In genomic region chr1:153995640-153996039, GRCh38 we compare ENCODE assay signal across 26 cellular contexts. TPM values are rescaled to one million over a fixed set of nuclear protein-coding genes. Genes with fewer than 3 reads are reported as not detected.
DNase-seq lines count a peak whose midpoint lies in the region; ATAC-seq, FAIRE-seq and TF ChIP-seq lines count a peak whose summit lies in the region.
"Had no signal": no experiment of that assay in that cellular context is flagged by ENCODE, and none has a peak within 500 bp of the region (broad histone marks: within the 10 kb centered on the region; RNA-seq: fewer than 3 reads in every experiment).

No MANE protein-coding gene starts in this region.

- H3K27me3 ChIP-seq in Caco-2 (replicated peaks; ENCODE audit: control insufficient read depth, insufficient read depth, low read length): no peaks in the 10 kb centered on the region
- no peaks in the 10 kb centered on the region for H3K27me3 ChIP-seq in naive thymus-derived CD4-positive, alpha-beta T cell (ENCODE audit: control insufficient read depth in 2 of 2, insufficient read depth in 2 of 2, low read length in 2 of 2)
- no peaks in the 10 kb centered on the region for H3K27me3 ChIP-seq in pancreas
- H3K27me3 ChIP-seq: Peyer's patch, upper lobe of left lung had no signal

- no peak for TF ChIP-seq CTCF in activated CD8-positive, alpha-beta T cell treated with anti-CD3 and anti-CD28 coated beads for 36 hours (IDR thresholded peaks at IDR 0.05)
- TF ChIP-seq CTCF in Caco-2 (IDR thresholded peaks at IDR 0.05; ENCODE audit: insufficient read depth in 1 of 2, low read depth in 1 of 2, low read length in 1 of 2, severe bottlenecking in 1 of 2, unreplicated experiment in 1 of 2) (no peak), pancreas (IDR thresholded peaks at IDR 0.05) (no peak), lower leg skin (IDR thresholded peaks at IDR 0.05) (no peak)

- H3K4me1 Mint-ChIP-seq in activated CD8-positive, alpha-beta T cell treated with anti-CD3 and anti-CD28 coated beads for 36 hours (ENCODE audit: low read depth): peaks cover 11% of the 10 kb centered on the region
- peaks cover 26% of the 10 kb centered on the region for H3K4me1 Mint-ChIP-seq in activated CD8-positive, alpha-beta T cell treated with anti-CD3 and anti-CD28 coated beads, Interleukin-2, amount 10 ng/mL, durations not matched to agents 7 days and 5 days (ENCODE audit: low read depth)
- H3K4me1 Mint-ChIP-seq in Caco-2 (ENCODE audit: low read depth, unreplicated experiment): peaks cover 23% of the 10 kb centered on the region
- H3K4me1 Mint-ChIP-seq in activated naive CD8-positive, alpha-beta T cell (ENCODE audit: low read depth): peaks cover 25% of the 10 kb centered on the region
- H3K4me1 Mint-ChIP-seq in naive thymus-derived CD4-positive, alpha-beta T cell: peaks cover 15 to 43% (median 26%) of the 10 kb centered on the region in 7 donors
- peaks cover 18% of the 10 kb centered on the region for H3K4me1 Mint-ChIP-seq in activated CD4-positive, alpha-beta T cell treated with anti-CD3 and anti-CD28 coated beads, Interleukin-2, amount 10 ng/mL, durations not matched to agents 24 days and 14 days

- H3K4me1 ChIP-seq in Caco-2 (peaks cover 11% of the 10 kb centered on the region), pancreas (peaks cover 11 to 17% (median 14%) of the 10 kb centered on the region in 3 donors)
- peaks cover 18 to 27% of the 10 kb centered on the region in 2 donors for H3K4me1 ChIP-seq in naive thymus-derived CD4-positive, alpha-beta T cell (ENCODE audit: control insufficient read depth in 2 of 2, insufficient read depth in 2 of 2, low read length in 2 of 2)

- no peaks in the 10 kb centered on the region for H3K27me3 Mint-ChIP-seq in activated CD8-positive, alpha-beta T cell treated with anti-CD3 and anti-CD28 coated beads for 36 hours
- no peaks in the 10 kb centered on the region for H3K27me3 Mint-ChIP-seq in activated CD8-positive, alpha-beta T cell treated with anti-CD3 and anti-CD28 coated beads, Interleukin-2, amount 10 ng/mL, durations not matched to agents 7 days and 5 days (ENCODE audit: low read depth)
- H3K27me3 Mint-ChIP-seq in Caco-2 (ENCODE audit: insufficient read depth, unreplicated experiment): peaks cover under 1% of the 10 kb centered on the region
- H3K27me3 Mint-ChIP-seq in activated naive CD8-positive, alpha-beta T cell: no peaks in the 10 kb centered on the region
- H3K27me3 Mint-ChIP-seq in naive thymus-derived CD4-positive, alpha-beta T cell: peaks cover 0 to under 1% (median 0%) of the 10 kb centered on the region in 5 donors
- H3K27me3 Mint-ChIP-seq in activated CD4-positive, alpha-beta T cell treated with anti-CD3 and anti-CD28 coated beads, Interleukin-2, amount 10 ng/mL, durations not matched to agents 24 days and 14 days: no peaks in the 10 kb centered on the region

- FAIRE-seq in pancreas (lab: Jason Lieb, UNC): no peak

- peaks cover 2% of the 10 kb centered on the region for H3K9me3 Mint-ChIP-seq in activated CD8-positive, alpha-beta T cell treated with anti-CD3 and anti-CD28 coated beads for 36 hours
- no peaks in the 10 kb centered on the region for H3K9me3 Mint-ChIP-seq in activated CD8-positive, alpha-beta T cell treated with anti-CD3 and anti-CD28 coated beads, Interleukin-2, amount 10 ng/mL, durations not matched to agents 7 days and 5 days (ENCODE audit: insufficient read depth)
- peaks cover 10% of the 10 kb centered on the region for H3K9me3 Mint-ChIP-seq in Caco-2 (ENCODE audit: unreplicated experiment)
- no peaks in the 10 kb centered on the region for H3K9me3 Mint-ChIP-seq in activated naive CD8-positive, alpha-beta T cell (ENCODE audit: low read depth)
- peaks cover 0 to 6% (median 0%) of the 10 kb centered on the region in 11 donors for H3K9me3 Mint-ChIP-seq in naive thymus-derived CD4-positive, alpha-beta T cell
- H3K9me3 Mint-ChIP-seq in activated CD4-positive, alpha-beta T cell treated with anti-CD3 and anti-CD28 coated beads, Interleukin-2, amount 10 ng/mL, durations not matched to agents 24 days and 14 days: no peaks in the 10 kb centered on the region
- H3K9me3 Mint-ChIP-seq: brain had no signal

- H3K9me3 ChIP-seq in Caco-2 (no peaks in the 10 kb centered on the region), pancreas (no peaks in the 10 kb centered on the region)
- H3K9me3 ChIP-seq in naive thymus-derived CD4-positive, alpha-beta T cell (ENCODE audit: control insufficient read depth in 2 of 3, low read length in 3 of 3): no peaks in the 10 kb centered on the region
- H3K9me3 ChIP-seq: Peyer's patch, prostate gland, upper lobe of left lung had no signal

- peaks cover 50% of the 10 kb centered on the region for H3K36me3 Mint-ChIP-seq in activated CD8-positive, alpha-beta T cell treated with anti-CD3 and anti-CD28 coated beads for 36 hours (ENCODE audit: low read depth)
- peaks cover 43% of the 10 kb centered on the region for H3K36me3 Mint-ChIP-seq in activated CD8-positive, alpha-beta T cell treated with anti-CD3 and anti-CD28 coated beads, Interleukin-2, amount 10 ng/mL, durations not matched to agents 7 days and 5 days (ENCODE audit: low read depth)
- H3K36me3 Mint-ChIP-seq in Caco-2 (ENCODE audit: insufficient read depth, unreplicated experiment): peaks cover 65% of the 10 kb centered on the region
- H3K36me3 Mint-ChIP-seq in activated naive CD8-positive, alpha-beta T cell: peaks cover 21% of the 10 kb centered on the region
- peaks cover 10 to 34% (median 29%) of the 10 kb centered on the region in 5 donors for H3K36me3 Mint-ChIP-seq in naive thymus-derived CD4-positive, alpha-beta T cell
- peaks cover 48% of the 10 kb centered on the region for H3K36me3 Mint-ChIP-seq in activated CD4-positive, alpha-beta T cell treated with anti-CD3 and anti-CD28 coated beads, Interleukin-2, amount 10 ng/mL, durations not matched to agents 24 days and 14 days (ENCODE audit: low read depth)

- 91 to 98% methylated on average over 11 of the region's 11 CpGs for WGBS in pancreas, 2 donors
- WGBS in lower leg skin, 2 donors: 95 to 96% methylated on average over 11 of the region's 11 CpGs

- POLR2A ChIA-PET in activated CD8-positive, alpha-beta T cell treated with anti-CD3 and anti-CD28 coated beads for 36 hours (lab: Charles Lee): interaction anchor here (0.8 to 12.7 kb wide), 8 partner anchors 9 to 189 kb away, joined by 3 to 237 read pairs (median 4); partner anchors contain the start of genes CREB3L4, JTB and NUP210L
- POLR2A ChIA-PET in activated CD8-positive, alpha-beta T cell treated with anti-CD3 and anti-CD28 coated beads, Interleukin-2, amount 10 ng/mL, durations not matched to agents 7 days and 5 days (lab: Charles Lee): interaction anchor here (1.3 kb wide), 1 partner anchor 159 kb away, joined by 3 read pairs; the partner anchor contains the start of gene NUP210L
- POLR2A ChIA-PET in Caco-2 (lab: Charles Lee): interaction anchor here (0.7 kb wide), 1 partner anchor 9 kb away, joined by 4 read pairs; the partner anchor contains the start of gene RAB13
- POLR2A ChIA-PET in naive thymus-derived CD4-positive, alpha-beta T cell (lab: Charles Lee): interaction anchor here (0.6 to 1.1 kb wide), 4 partner anchors 18 to 269 kb away, joined by 3 to 4 read pairs (median 4); partner anchors contain the start of gene JTB

- CTCF ChIA-PET in activated CD8-positive, alpha-beta T cell treated with anti-CD3 and anti-CD28 coated beads for 36 hours (lab: Charles Lee): interaction anchor here (1.9 kb wide), 1 partner anchor 9 kb away, joined by 9 read pairs; the partner anchor contains the start of gene RAB13
- CTCF ChIA-PET in activated CD8-positive, alpha-beta T cell treated with anti-CD3 and anti-CD28 coated beads, Interleukin-2, amount 10 ng/mL, durations not matched to agents 7 days and 5 days (lab: Charles Lee): interaction anchor here (1.2 kb wide), 1 partner anchor 10 kb away, joined by 5 read pairs; the partner anchor contains the start of gene RAB13
- CTCF ChIA-PET in Caco-2 (lab: Charles Lee): no interaction called here
- CTCF ChIA-PET in naive thymus-derived CD4-positive, alpha-beta T cell (lab: Charles Lee): interaction anchor here (0.7 kb wide), 1 partner anchor 1943 kb away, joined by 3 read pairs; no protein-coding TSS in a partner anchor

- intact Hi-C loops in activated CD8-positive, alpha-beta T cell treated with anti-CD3 and anti-CD28 coated beads for 36 hours (cut with micrococcal nuclease): loop anchor here (10.0 kb wide), 2 partner anchors 159 to 269 kb away; partner anchors contain the start of gene NUP210L
- intact Hi-C loops in Caco-2 (cut with micrococcal nuclease; ENCODE audit: unreplicated experiment) (no loop called here), pancreas (cut with DNase I) (no loop called here), lower leg skin (cut with DNase I; ENCODE audit: low total_unique reads) (no loop called here)
- intact Hi-C loops in naive thymus-derived CD4-positive, alpha-beta T cell (cut with micrococcal nuclease): loop anchor here in 1 of 2 donors (10.0 kb wide), 1 partner anchor 461 kb away; the partner anchor contains the start of gene S100A6
- intact Hi-C loops in activated CD4-positive, alpha-beta T cell treated with anti-CD3 and anti-CD28 coated beads, Interleukin-2, amount 10 ng/mL, durations not matched to agents 24 days and 14 days (cut with micrococcal nuclease): no loop called here

- no peak for ATAC-seq in activated CD8-positive, alpha-beta T cell treated with anti-CD3 and anti-CD28 coated beads for 36 hours
- no peak for ATAC-seq in activated CD8-positive, alpha-beta T cell treated with anti-CD3 and anti-CD28 coated beads, Interleukin-2, amount 10 ng/mL, durations not matched to agents 7 days and 5 days
- ATAC-seq in naive thymus-derived CD4-positive, alpha-beta T cell: no peak
- ATAC-seq in pancreas: no peak
- ATAC-seq: left cardiac atrium had no signal

- no peak overlapping the region for H3K4me3 Mint-ChIP-seq in activated CD8-positive, alpha-beta T cell treated with anti-CD3 and anti-CD28 coated beads for 36 hours
- H3K4me3 Mint-ChIP-seq in activated CD8-positive, alpha-beta T cell treated with anti-CD3 and anti-CD28 coated beads, Interleukin-2, amount 10 ng/mL, durations not matched to agents 7 days and 5 days: no peak overlapping the region
- peak overlapping the region; percentile 25 for H3K4me3 Mint-ChIP-seq in Caco-2 (ENCODE audit: unreplicated experiment)
- H3K4me3 Mint-ChIP-seq in activated naive CD8-positive, alpha-beta T cell: peak overlapping the region; percentile 62
- peak overlapping the region in 1 of 10 donors; percentile 51 for H3K4me3 Mint-ChIP-seq in naive thymus-derived CD4-positive, alpha-beta T cell
- no peak overlapping the region for H3K4me3 Mint-ChIP-seq in activated CD4-positive, alpha-beta T cell treated with anti-CD3 and anti-CD28 coated beads, Interleukin-2, amount 10 ng/mL, durations not matched to agents 24 days and 14 days

- no TSS peak for BruUV-seq in Caco-2 (replicated peaks; lab: Mats Ljungman, UMichigan)

- H3K27ac Mint-ChIP-seq in activated CD8-positive, alpha-beta T cell treated with anti-CD3 and anti-CD28 coated beads for 36 hours: peak overlapping the region; percentile 50
- no peak overlapping the region for H3K27ac Mint-ChIP-seq in activated CD8-positive, alpha-beta T cell treated with anti-CD3 and anti-CD28 coated beads, Interleukin-2, amount 10 ng/mL, durations not matched to agents 7 days and 5 days
- peak overlapping the region; percentile 47 for H3K27ac Mint-ChIP-seq in Caco-2 (ENCODE audit: unreplicated experiment)
- H3K27ac Mint-ChIP-seq in activated naive CD8-positive, alpha-beta T cell: peak overlapping the region; percentile 61
- peak overlapping the region in 5 of 9 donors; percentile 45 to 84 (median 71) for H3K27ac Mint-ChIP-seq in naive thymus-derived CD4-positive, alpha-beta T cell
- no peak overlapping the region for H3K27ac Mint-ChIP-seq in activated CD4-positive, alpha-beta T cell treated with anti-CD3 and anti-CD28 coated beads, Interleukin-2, amount 10 ng/mL, durations not matched to agents 24 days and 14 days

- no peak for TF ChIP-seq POLR2A in lower leg skin (IDR thresholded peaks at IDR 0.05)

- H3K27ac ChIP-seq in naive thymus-derived CD4-positive, alpha-beta T cell (ENCODE audit: low read depth, low read length): no peak overlapping the region
- no peak overlapping the region for H3K27ac ChIP-seq in pancreas
- H3K27ac ChIP-seq: Peyer's patch, prostate gland, upper lobe of left lung had no signal

- H3K4me3 ChIP-seq in Caco-2 (ENCODE audit: low read depth, low read length): no peak overlapping the region
- H3K4me3 ChIP-seq in naive thymus-derived CD4-positive, alpha-beta T cell (ENCODE audit: low read length): no peak overlapping the region
- H3K4me3 ChIP-seq in pancreas: no peak overlapping the region
- H3K4me3 ChIP-seq in lower leg skin (ENCODE audit: low read depth, poor library complexity, severe bottlenecking): no peak overlapping the region
- H3K4me3 ChIP-seq: Peyer's patch, prostate gland, upper lobe of left lung had no signal

- H3K36me3 ChIP-seq in Caco-2 (ENCODE audit: control insufficient read depth, insufficient read depth, low read length): peaks cover 4% of the 10 kb centered on the region
- H3K36me3 ChIP-seq in naive thymus-derived CD4-positive, alpha-beta T cell (ENCODE audit: control insufficient read depth in 2 of 3, insufficient read depth in 3 of 3, low read length in 3 of 3): peaks cover 7 to 42% (median 29%) of the 10 kb centered on the region in 3 experiments
- peaks cover 0 to 26% (median 4%) of the 10 kb centered on the region in 3 donors for H3K36me3 ChIP-seq in pancreas

- no peak for DNase-seq in activated CD8-positive, alpha-beta T cell treated with anti-CD3 and anti-CD28 coated beads for 36 hours
- no peak for DNase-seq in activated CD8-positive, alpha-beta T cell treated with anti-CD3 and anti-CD28 coated beads, Interleukin-2, amount 10 ng/mL, durations not matched to agents 7 days and 5 days
- no peak for DNase-seq in Caco-2
- DNase-seq in naive thymus-derived CD4-positive, alpha-beta T cell: no peak
- DNase-seq in pancreas: no peak
- DNase-seq in activated CD4-positive, alpha-beta T cell treated with anti-CD3 and anti-CD28 coated beads, Interleukin-2, amount 10 ng/mL, durations not matched to agents 24 days and 14 days: no peak
- no peak for DNase-seq in lower leg skin (ENCODE audit: low spot score in 2 of 2)
- DNase-seq: 8988T; activated naive CD4-positive, alpha-beta T cell; amniotic stem cell; C1 segment of cervical spinal cord; DND-41; hypothalamus; left cardiac atrium; mammary epithelial cell; NCI-H1048; NCI-H1694 treated with DMSO at 0.1 percent for 48 hours; NCI-H446 treated with DMSO at 0.1 percent for 48 hours; NCI-H82; Peyer's patch; SHP77; stimulated activated CD4-positive, alpha-beta T cell treated with anti-CD3 and anti-CD28 coated beads, Interleukin-4, amount 100 ng/mL, for 4 hours; upper lobe of left lung had no signal

RNA-seq across cellular contexts. Expression of gene RPS27, which starts 5.1 kb away (rescaled TPM):
- 1,000 to 10,000 TPM; 1,638 to 1,644 TPM for total RNA-seq in activated CD8-positive, alpha-beta T cell treated with anti-CD3 and anti-CD28 coated beads for 36 hours
- 1,000 to 10,000 TPM; 1,866 to 2,104 TPM for total RNA-seq in activated CD8-positive, alpha-beta T cell treated with anti-CD3 and anti-CD28 coated beads, Interleukin-2, amount 10 ng/mL, durations not matched to agents 7 days and 5 days
- 2,648 and 2,676 TPM in 2 replicates for total RNA-seq in Caco-2 (2022)
- total RNA-seq in naive thymus-derived CD4-positive, alpha-beta T cell: 1,000 to 10,000 TPM; 2,313 to 8,530 (median 5,699) TPM
- polyA plus RNA-seq in naive thymus-derived CD4-positive, alpha-beta T cell: over 10,000 TPM; 24,536 to 29,571 TPM
- total RNA-seq in pancreas: 1,000 to 10,000 TPM in 2 of 6 donors, 100 to 1,000 TPM in 4; 617 to 1,250 (median 837) TPM
- 1,000 to 10,000 TPM; 3,243 to 5,933 TPM for polyA plus RNA-seq in pancreas
- total RNA-seq in activated CD4-positive, alpha-beta T cell treated with anti-CD3 and anti-CD28 coated beads, Interleukin-2, amount 10 ng/mL, durations not matched to agents 24 days and 14 days: 1,207 and 1,242 TPM in 2 replicates
- total RNA-seq in lower leg skin: 1,000 to 10,000 TPM; 2,137 to 3,917 (median 3,283) TPM

RNA-seq across cellular contexts. Expression of gene RAB13, which starts 9.5 kb away (rescaled TPM):
- 10 to 100 TPM; 41.7 to 45.6 TPM for total RNA-seq in activated CD8-positive, alpha-beta T cell treated with anti-CD3 and anti-CD28 coated beads for 36 hours
- 1 to 10 TPM; 5.2 to 6.5 TPM for total RNA-seq in activated CD8-positive, alpha-beta T cell treated with anti-CD3 and anti-CD28 coated beads, Interleukin-2, amount 10 ng/mL, durations not matched to agents 7 days and 5 days
- total RNA-seq in Caco-2 (2022): 77.4 and 79.3 TPM in 2 replicates
- 1 to 10 TPM in 2 of 5 experiments, under 1 TPM in 2, not detected in 1; 0.45 to 2.2 (median 1.4) TPM for total RNA-seq in naive thymus-derived CD4-positive, alpha-beta T cell
- not detected for polyA plus RNA-seq in naive thymus-derived CD4-positive, alpha-beta T cell
- total RNA-seq in pancreas: 10 to 100 TPM; 36.8 to 68.8 (median 47.2) TPM
- polyA plus RNA-seq in pancreas: 100 to 1,000 TPM in 1 of 2 donors, 10 to 100 TPM in 1; 82.9 to 118 TPM
- total RNA-seq in activated CD4-positive, alpha-beta T cell treated with anti-CD3 and anti-CD28 coated beads, Interleukin-2, amount 10 ng/mL, durations not matched to agents 24 days and 14 days: 6.5 and 6.7 TPM in 2 replicates
- total RNA-seq in lower leg skin: 10 to 100 TPM; 15.6 to 29.4 (median 25.4) TPM

RNA-seq across cellular contexts. Expression of gene JTB, which starts 18.2 kb away (rescaled TPM):
- total RNA-seq in activated CD8-positive, alpha-beta T cell treated with anti-CD3 and anti-CD28 coated beads for 36 hours: 100 to 1,000 TPM; 151 to 153 TPM
- total RNA-seq in activated CD8-positive, alpha-beta T cell treated with anti-CD3 and anti-CD28 coated beads, Interleukin-2, amount 10 ng/mL, durations not matched to agents 7 days and 5 days: 100 to 1,000 TPM; 133 to 140 TPM
- 123 and 124 TPM in 2 replicates for total RNA-seq in Caco-2 (2022)
- total RNA-seq in naive thymus-derived CD4-positive, alpha-beta T cell: 100 to 1,000 TPM in 3 of 5 experiments, 10 to 100 TPM in 2; 78.4 to 134 (median 104) TPM
- polyA plus RNA-seq in naive thymus-derived CD4-positive, alpha-beta T cell: 100 to 1,000 TPM; 294 to 319 TPM
- total RNA-seq in pancreas: 100 to 1,000 TPM in 2 of 6 donors, 10 to 100 TPM in 4; 82.6 to 106 (median 95.6) TPM
- polyA plus RNA-seq in pancreas: 100 to 1,000 TPM; 117 to 180 TPM
- total RNA-seq in activated CD4-positive, alpha-beta T cell treated with anti-CD3 and anti-CD28 coated beads, Interleukin-2, amount 10 ng/mL, durations not matched to agents 24 days and 14 days: 195 and 200 TPM in 2 replicates
- total RNA-seq in lower leg skin: 100 to 1,000 TPM; 179 to 218 (median 201) TPM

RNA-seq across cellular contexts. Expression of gene CREB3L4, which starts 27.9 kb away (rescaled TPM):
- 1 to 10 TPM; 8.3 to 8.8 TPM for total RNA-seq in activated CD8-positive, alpha-beta T cell treated with anti-CD3 and anti-CD28 coated beads for 36 hours
- total RNA-seq in activated CD8-positive, alpha-beta T cell treated with anti-CD3 and anti-CD28 coated beads, Interleukin-2, amount 10 ng/mL, durations not matched to agents 7 days and 5 days: 1 to 10 TPM; 5.7 to 9.0 TPM
- total RNA-seq in Caco-2 (2022) (9.0 and 9.8 TPM in 2 replicates), pancreas (10 to 100 TPM in 2 of 6 donors, 1 to 10 TPM in 4; 6.5 to 13.2 (median 8.0) TPM), lower leg skin (10 to 100 TPM; 18.7 to 25.5 (median 22.9) TPM)
- 1 to 10 TPM; 4.6 to 8.4 (median 7.0) TPM for total RNA-seq in naive thymus-derived CD4-positive, alpha-beta T cell
- 1 to 10 TPM; 6.2 to 7.7 TPM for polyA plus RNA-seq in naive thymus-derived CD4-positive, alpha-beta T cell
- polyA plus RNA-seq in pancreas: 10 to 100 TPM; 13.3 to 19.6 TPM
- total RNA-seq in activated CD4-positive, alpha-beta T cell treated with anti-CD3 and anti-CD28 coated beads, Interleukin-2, amount 10 ng/mL, durations not matched to agents 24 days and 14 days: 8.3 and 9.7 TPM in 2 replicates

RNA-seq across cellular contexts. Expression of gene SLC39A1, which starts 32.3 kb away (rescaled TPM):
- total RNA-seq in activated CD8-positive, alpha-beta T cell treated with anti-CD3 and anti-CD28 coated beads for 36 hours: 10 to 100 TPM; 40.3 to 42.2 TPM
- 10 to 100 TPM; 35.7 to 36.5 TPM for total RNA-seq in activated CD8-positive, alpha-beta T cell treated with anti-CD3 and anti-CD28 coated beads, Interleukin-2, amount 10 ng/mL, durations not matched to agents 7 days and 5 days
- total RNA-seq in Caco-2 (2022) (135 and 150 TPM in 2 replicates), pancreas (10 to 100 TPM; 20.0 to 46.1 (median 27.0) TPM), lower leg skin (100 to 1,000 TPM in 2 of 4 donors, 10 to 100 TPM in 2; 88.6 to 105 (median 98.8) TPM)
- 10 to 100 TPM; 14.4 to 53.2 (median 18.7) TPM for total RNA-seq in naive thymus-derived CD4-positive, alpha-beta T cell
- polyA plus RNA-seq in naive thymus-derived CD4-positive, alpha-beta T cell: 10 to 100 TPM; 27.8 to 37.4 TPM
- 10 to 100 TPM; 22.8 to 38.1 TPM for polyA plus RNA-seq in pancreas
- 71.6 and 78.2 TPM in 2 replicates for total RNA-seq in activated CD4-positive, alpha-beta T cell treated with anti-CD3 and anti-CD28 coated beads, Interleukin-2, amount 10 ng/mL, durations not matched to agents 24 days and 14 days

Comparison
In these comparisons a context has a peak if more than half of its experiments do, and no peak if none do; other contexts are left out.
1. H3K27ac Mint-ChIP-seq: peak in activated CD8-positive, alpha-beta T cell treated with anti-CD3 and anti-CD28 coated beads for 36 hours (single experiment), Caco-2 (single experiment), activated naive CD8-positive, alpha-beta T cell (single experiment) and naive thymus-derived CD4-positive, alpha-beta T cell (5 of 9); none in activated CD8-positive, alpha-beta T cell treated with anti-CD3 and anti-CD28 coated beads, Interleukin-2, amount 10 ng/mL, durations not matched to agents 7 days and 5 days (single experiment) and activated CD4-positive, alpha-beta T cell treated with anti-CD3 and anti-CD28 coated beads, Interleukin-2, amount 10 ng/mL, durations not matched to agents 24 days and 14 days (single experiment).
2. H3K4me3 Mint-ChIP-seq: peak in Caco-2 (single experiment) and activated naive CD8-positive, alpha-beta T cell (single experiment); none in activated CD8-positive, alpha-beta T cell treated with anti-CD3 and anti-CD28 coated beads for 36 hours (single experiment), activated CD8-positive, alpha-beta T cell treated with anti-CD3 and anti-CD28 coated beads, Interleukin-2, amount 10 ng/mL, durations not matched to agents 7 days and 5 days (single experiment) and activated CD4-positive, alpha-beta T cell treated with anti-CD3 and anti-CD28 coated beads, Interleukin-2, amount 10 ng/mL, durations not matched to agents 24 days and 14 days (single experiment).